In genomic region chr9:133171161-133171955, GRCh38 we compare ENCODE assay signal across 27 cellular contexts. TPM values are rescaled to one million over a fixed set of nuclear protein-coding genes. Genes with fewer than 3 reads are reported as not detected.
A peak's percentile ranks its signal among the peaks of the same experiment; 100 is the strongest.
DNase-seq lines count a peak whose midpoint lies in the region; ATAC-seq and TF ChIP-seq lines count a peak whose summit lies in the region.
"Had no signal": no experiment of that assay in that cellular context is flagged by ENCODE, and none has a peak within 500 bp of the region (broad histone marks: within the 10 kb centered on the region; RNA-seq: fewer than 3 reads in every experiment).

No MANE protein-coding gene starts in this region.

- no peaks in the 10 kb centered on the region for H3K4me1 ChIP-seq in GM23338 (ENCODE audit: insufficient read depth)
- H3K4me1 ChIP-seq: foreskin keratinocyte, parathyroid adenoma, right lobe of liver had no signal

- no peaks in the 10 kb centered on the region for H3K79me2 ChIP-seq in GM23338 (replicated peaks; ENCODE audit: insufficient read depth)
- H3K79me2 ChIP-seq: parathyroid adenoma had no signal

- H3F3A ChIP-seq in GM23338 (replicated peaks; ENCODE audit: low read depth), result no peaks in the 10 kb centered on the region

- no peaks in the 10 kb centered on the region for H3K27me3 ChIP-seq in GM23338 (ENCODE audit: insufficient read depth)
- H3K27me3 ChIP-seq: right lobe of liver had no signal

- no peaks in the 10 kb centered on the region for H4K20me1 ChIP-seq in GM23338 (replicated peaks; ENCODE audit: insufficient read depth)

- H3K4me2 ChIP-seq in GM23338, result no peak overlapping the region

- H3K9me2 ChIP-seq in GM23338 (ENCODE audit: insufficient read depth), result no peaks in the 10 kb centered on the region

- peak; percentile 38 for DNase-seq in DMS53 (lab: John Stamatoyannopoulos, UW)
- no peak for DNase-seq in DMS53 treated with DMSO at 0.1 percent for 48 hours (lab: John Stamatoyannopoulos, UW; ENCODE audit: unreplicated experiment)
- no peak for DNase-seq in GM23338 (ENCODE audit: low spot score)
- no peak for DNase-seq in activated B cell treated with CpG ODN at 0.5 μM for 24 hours
- DNase-seq in sciatic nerve (ENCODE audit: low spot score), result no peak
- no peak for DNase-seq in NK-92 treated with Interleukin-12 subunit alpha and Interleukin-12 subunit beta, amount 100 ng/mL, for 24 hours (lab: John Stamatoyannopoulos, UW)
- no peak for DNase-seq in erythroblast (lab: John Stamatoyannopoulos, UW)
- no peak for DNase-seq in AG20443 (ENCODE audit: low spot score)
- DNase-seq: activated CD4-positive, alpha-beta T cell treated with anti-CD3 and anti-CD28 coated beads for 48 hours; activated naive CD4-positive, alpha-beta T cell treated with anti-CD3 and anti-CD28 coated beads for 36 hours; activated T-cell treated with anti-CD3 and anti-CD28 coated beads, Interleukin-2, amount 50 U/mL, for 72 hours; brain microvascular endothelial cell; effector memory CD4-positive, alpha-beta T cell; foreskin keratinocyte; naive thymus-derived CD8-positive, alpha-beta T cell; NCI-H1436 treated with DMSO at 0.1 percent for 48 hours; OCI-M1; right lobe of liver had no signal

- no peak for TF ChIP-seq CTCF in GM23338 (conservative IDR thresholded peaks at IDR 0.05; ENCODE audit: low read depth in 2 of 2)
- TF ChIP-seq CTCF in activated B cell treated with CpG ODN at 0.5 μM for 24 hours (IDR thresholded peaks at IDR 0.05), result no peak

- no peak overlapping the region for H2AFZ ChIP-seq in GM23338
- H2AFZ ChIP-seq: parathyroid adenoma had no signal

- H3K36me3 Mint-ChIP-seq in GM23338 (ENCODE audit: low read depth), result no peaks in the 10 kb centered on the region
- H3K36me3 Mint-ChIP-seq in activated B cell treated with CpG ODN at 0.5 μM for 24 hours (ENCODE audit: low read depth), result no peaks in the 10 kb centered on the region
- H3K36me3 Mint-ChIP-seq: mesothelial cell of epicardium; naive thymus-derived CD8-positive, alpha-beta T cell had no signal

- CTCF ChIA-PET in activated B cell treated with CpG ODN at 0.5 μM for 24 hours (lab: Charles Lee), result interaction anchor here (1.1 to 2.8 kb wide), 3 partner anchors 10 to 15 kb away, joined by 4 to 11 read pairs (median 6); no protein-coding TSS in a partner anchor

- TF ChIP-seq POLR2A in erythroblast (IDR thresholded peaks at IDR 0.05; ENCODE audit: low read length), result no peak

- no peak overlapping the region for H3K4me3 ChIP-seq in GM23338
- H3K4me3 ChIP-seq: right lobe of liver had no signal

- H3K9me3 Mint-ChIP-seq in GM23338 (no peaks in the 10 kb centered on the region), activated B cell treated with CpG ODN at 0.5 μM for 24 hours (no peaks in the 10 kb centered on the region)
- H3K9me3 Mint-ChIP-seq: activated naive CD4-positive, alpha-beta T cell treated with anti-CD3 and anti-CD28 coated beads for 36 hours; activated T-cell treated with anti-CD3 and anti-CD28 coated beads, Interleukin-2, amount 50 U/mL, for 72 hours; mesothelial cell of epicardium; naive thymus-derived CD8-positive, alpha-beta T cell; T-helper 2 cell treated with Interferon-gamma antibody and Interleukin-4, amounts not matched to agents 5 μg/mL and 100 μg/mL, for 36 hours had no signal

- ATAC-seq in GM23338, result peak; percentile 32; the same call in 2 of the 3 replicates
- ATAC-seq in activated B cell treated with CpG ODN at 0.5 μM for 24 hours (ENCODE audit: low read depth), result peak; percentile 76
- ATAC-seq in sciatic nerve, result peak; percentile 22
- ATAC-seq: activated T-cell treated with anti-CD3 and anti-CD28 coated beads, Interleukin-2, amount 50 U/mL, for 72 hours; foreskin keratinocyte; naive thymus-derived CD8-positive, alpha-beta T cell; SK-N-SH treated with all-trans-retinoic acid at 6 μM for 48 hours had no signal

- H3K4me3 Mint-ChIP-seq in GM23338 (no peak overlapping the region), activated B cell treated with CpG ODN at 0.5 μM for 24 hours (peak overlapping the region; percentile 73)
- H3K4me3 Mint-ChIP-seq: activated naive CD4-positive, alpha-beta T cell treated with anti-CD3 and anti-CD28 coated beads for 36 hours; activated T-cell treated with anti-CD3 and anti-CD28 coated beads, Interleukin-2, amount 50 U/mL, for 72 hours; mesothelial cell of epicardium; naive thymus-derived CD8-positive, alpha-beta T cell; T-helper 2 cell treated with Interferon-gamma antibody and Interleukin-4, amounts not matched to agents 5 μg/mL and 100 μg/mL, for 36 hours had no signal

- no peak overlapping the region for H3K27ac ChIP-seq in GM23338 (ENCODE audit: low read depth)
- H3K27ac ChIP-seq: 22Rv1, brain microvascular endothelial cell, foreskin keratinocyte, parathyroid adenoma, right lobe of liver had no signal

- intact Hi-C loops in activated B cell treated with CpG ODN at 0.5 μM for 24 hours (cut with micrococcal nuclease), result no loop called here
- intact Hi-C loops in sciatic nerve (cut with DNase I), result no loop called here

- POLR2A ChIA-PET in activated B cell treated with CpG ODN at 0.5 μM for 24 hours (lab: Charles Lee), result no interaction called here

- no peaks in the 10 kb centered on the region for H3K36me3 ChIP-seq in GM23338 (ENCODE audit: insufficient read depth)
- H3K36me3 ChIP-seq: brain microvascular endothelial cell, right lobe of liver had no signal

- peaks cover 14% of the 10 kb centered on the region for H3K27me3 Mint-ChIP-seq in GM23338 (ENCODE audit: insufficient read depth, low read depth, poor library complexity)
- H3K27me3 Mint-ChIP-seq in activated B cell treated with CpG ODN at 0.5 μM for 24 hours, result peaks cover 7% of the 10 kb centered on the region

- H3K27ac Mint-ChIP-seq in GM23338 (no peak overlapping the region), activated B cell treated with CpG ODN at 0.5 μM for 24 hours (no peak overlapping the region)
- H3K27ac Mint-ChIP-seq: activated naive CD4-positive, alpha-beta T cell treated with anti-CD3 and anti-CD28 coated beads for 36 hours; activated T-cell treated with anti-CD3 and anti-CD28 coated beads, Interleukin-2, amount 50 U/mL, for 72 hours; mesothelial cell of epicardium; naive thymus-derived CD8-positive, alpha-beta T cell; T-helper 2 cell treated with Interferon-gamma antibody and Interleukin-4, amounts not matched to agents 5 μg/mL and 100 μg/mL, for 36 hours had no signal

- H3K4me1 Mint-ChIP-seq in GM23338 (0 out of 3 replicates have a peak, but pooled peaks cover 4% of the 10 kb centered on the region), activated B cell treated with CpG ODN at 0.5 μM for 24 hours (peaks cover 17% of the 10 kb centered on the region)

TF ChIP-seq in GM23338, 12 proteins besides CTCF, POLR2A, EP300 and RAD21 (continues in another document):
- no peak for TF ChIP-seq ZNF114 (CRISPR knock-in tag; IDR thresholded peaks at IDR 0.05)
- no peak for TF ChIP-seq ETS1 (IDR thresholded peaks at IDR 0.05)
- no peak for TF ChIP-seq STAT1 (IDR thresholded peaks at IDR 0.05; ENCODE audit: unreplicated experiment)
- TF ChIP-seq CREB1 (CRISPR knock-in tag; IDR thresholded peaks at IDR 0.05; ENCODE audit: low read depth), result no peak
- no peak for TF ChIP-seq EZH2phosphoT487 (IDR thresholded peaks at IDR 0.05; ENCODE audit: unreplicated experiment)
- no peak for TF ChIP-seq NANOG (IDR thresholded peaks at IDR 0.05; ENCODE audit: borderline replicate concordance)
- TF ChIP-seq ZNF331 (CRISPR knock-in tag; IDR thresholded peaks at IDR 0.05; ENCODE audit: low read depth), result no peak
- TF ChIP-seq JUNB (IDR thresholded peaks at IDR 0.05; ENCODE audit: unreplicated experiment), result no peak

RNA-seq across cellular contexts. Expression of gene GBGT1, which starts 7.6 kb away (rescaled TPM):
- 15.7 and 22.4 TPM in 2 replicates for total RNA-seq in GM23338 (2014; rRNA removed; shearing (Covaris generic))
- 3.7 and 4.9 TPM in 2 replicates for polyA plus RNA-seq in GM23338 (2016; fragmentation: Nextera tagmentation; extraction: Ambion mirVana)
- total RNA-seq in activated B cell treated with CpG ODN at 0.5 μM for 24 hours, result 42.2 and 49.5 TPM in 2 replicates
- 23.2 TPM for total RNA-seq in sciatic nerve
- total RNA-seq: MCF 10A had no signal
- polyA plus RNA-seq: naive thymus-derived CD8-positive, alpha-beta T cell had no signal

RNA-seq across cellular contexts. Expression of gene OBP2B, which starts 37.7 kb away (rescaled TPM):
- total RNA-seq in GM23338 (2014; rRNA removed; shearing (Covaris generic)), result not detected in 2 replicates
- not detected in 2 replicates for polyA plus RNA-seq in GM23338 (2016; fragmentation: Nextera tagmentation; extraction: Ambion mirVana)
- total RNA-seq in activated B cell treated with CpG ODN at 0.5 μM for 24 hours (not detected in 2 replicates), sciatic nerve (not detected)
- total RNA-seq: activated CD8-positive, alpha-beta memory T cell treated with anti-CD3 and anti-CD28 coated beads for 36 hours; activated naive CD4-positive, alpha-beta T cell treated with anti-CD3 and anti-CD28 coated beads for 36 hours; activated T-cell treated with anti-CD3 and anti-CD28 coated beads, Interleukin-2, amount 50 U/mL, for 72 hours; foreskin keratinocyte; MCF 10A; mesothelial cell of epicardium; naive thymus-derived CD8-positive, alpha-beta T cell; right lobe of liver; ureter had no signal
- polyA plus RNA-seq: esophagus; foreskin keratinocyte; naive thymus-derived CD8-positive, alpha-beta T cell had no signal

RNA-seq across cellular contexts. Expression of gene RALGDS, which starts 50.3 kb away (rescaled TPM):
- 15.5 and 20.3 TPM in 2 replicates for total RNA-seq in GM23338 (2014; rRNA removed; shearing (Covaris generic))
- 6.1 and 8.6 TPM in 2 replicates for polyA plus RNA-seq in GM23338 (2016; fragmentation: Nextera tagmentation; extraction: Ambion mirVana)
- total RNA-seq in activated B cell treated with CpG ODN at 0.5 μM for 24 hours (21.2 and 29.2 TPM in 2 replicates), sciatic nerve (59.7 TPM)

Comparison
In these comparisons a context has a peak if more than half of its experiments do, and no peak if none do; other contexts are left out.
1. ATAC-seq: peak in every context shown above with its lines; median percentile 76 in activated B cell treated with CpG ODN at 0.5 μM for 24 hours; 32 in GM23338; 22 in sciatic nerve.